Comparison of ENCODE assay signal across 20 cellular contexts in genomic region chr9:117516676-117517632, GRCh38.
DNase-seq lines count a peak whose midpoint lies in the region; ATAC-seq and TF ChIP-seq lines count a peak whose summit lies in the region.
"Had no signal": no experiment of that assay in that cellular context is flagged by ENCODE, and none has a peak within 500 bp of the region (broad histone marks: within the 10 kb centered on the region; RNA-seq: fewer than 3 reads in every experiment).

No MANE protein-coding gene starts in this region.

- peak; percentile 51 for DNase-seq in NCI-H146 (lab: John Stamatoyannopoulos, UW)
- no peak for DNase-seq in NCI-H146 treated with DMSO at 0.1 percent for 48 hours (lab: John Stamatoyannopoulos, UW; ENCODE audit: unreplicated experiment)
- DNase-seq in NCI-H2029 treated with DMSO at 0.1 percent for 48 hours (lab: John Stamatoyannopoulos, UW): peak; percentile 40
- DNase-seq in NCI-H526 treated with DMSO at 0.1 percent for 48 hours (lab: John Stamatoyannopoulos, UW): peak; percentile 40
- no peak for DNase-seq in mucosa of descending colon
- no peak for DNase-seq in activated CD4-positive, alpha-beta memory T cell treated with anti-CD3 and anti-CD28 coated beads, Interleukin-2, amount 10 ng/mL, durations not matched to agents 7 days and 5 days
- DNase-seq in epidermal melanocyte (ENCODE audit: insufficient read length, low spot score): no peak
- DNase-seq: Caco-2, GF-D8, HCEC 1CT, IMR-90, NCI-H1436, NCI-H2081 treated with DMSO at 0.1 percent for 48 hours, NCI-H524, Right ventricle myocardium superior had no signal

- ATAC-seq in mucosa of descending colon (peak; percentile 38), HG02870 (IDR thresholded peaks at IDR 0.05; ENCODE audit: unreplicated experiment) (no peak)
- ATAC-seq: GM12878, GM23338 had no signal

- CTCF ChIA-PET in activated CD4-positive, alpha-beta memory T cell treated with anti-CD3 and anti-CD28 coated beads, Interleukin-2, amount 10 ng/mL, durations not matched to agents 7 days and 5 days (lab: Charles Lee): no interaction called here

- H3K27me3 Mint-ChIP-seq in activated CD4-positive, alpha-beta memory T cell treated with anti-CD3 and anti-CD28 coated beads, Interleukin-2, amount 10 ng/mL, durations not matched to agents 7 days and 5 days: no peaks in the 10 kb centered on the region

- no peak for TF ChIP-seq CTCF in mucosa of descending colon (IDR thresholded peaks at IDR 0.05)

- intact Hi-C loops in mucosa of descending colon (cut with DNase I, micrococcal nuclease): no loop called here

- no peaks in the 10 kb centered on the region for H3K36me3 Mint-ChIP-seq in activated CD4-positive, alpha-beta memory T cell treated with anti-CD3 and anti-CD28 coated beads, Interleukin-2, amount 10 ng/mL, durations not matched to agents 7 days and 5 days (ENCODE audit: low read depth)

- H3K4me3 Mint-ChIP-seq in activated CD4-positive, alpha-beta memory T cell treated with anti-CD3 and anti-CD28 coated beads, Interleukin-2, amount 10 ng/mL, durations not matched to agents 7 days and 5 days: no peak overlapping the region
- H3K4me3 Mint-ChIP-seq: B cell, GM23338 had no signal

- H3K4me3 ChIP-seq in mucosa of descending colon: no peak overlapping the region
- H3K4me3 ChIP-seq: GM12878, GM23338, SK-N-MC had no signal

- no peaks in the 10 kb centered on the region for H3K9me3 ChIP-seq in mucosa of descending colon
- H3K9me3 ChIP-seq: Caco-2 had no signal

- no peak overlapping the region for H3K27ac Mint-ChIP-seq in activated CD4-positive, alpha-beta memory T cell treated with anti-CD3 and anti-CD28 coated beads, Interleukin-2, amount 10 ng/mL, durations not matched to agents 7 days and 5 days
- H3K27ac Mint-ChIP-seq: B cell, GM23338 had no signal

- H3K4me1 ChIP-seq in mucosa of descending colon (ENCODE audit: low read depth): no peaks in the 10 kb centered on the region
- H3K4me1 ChIP-seq: Caco-2 had no signal

- H3K36me3 ChIP-seq in mucosa of descending colon (ENCODE audit: low read depth): no peaks in the 10 kb centered on the region

- POLR2A ChIA-PET in activated CD4-positive, alpha-beta memory T cell treated with anti-CD3 and anti-CD28 coated beads, Interleukin-2, amount 10 ng/mL, durations not matched to agents 7 days and 5 days (lab: Charles Lee): no interaction called here

- H3K4me1 Mint-ChIP-seq in activated CD4-positive, alpha-beta memory T cell treated with anti-CD3 and anti-CD28 coated beads, Interleukin-2, amount 10 ng/mL, durations not matched to agents 7 days and 5 days: no peaks in the 10 kb centered on the region
- H3K4me1 Mint-ChIP-seq: B cell, GM23338 had no signal

- peaks cover 4% of the 10 kb centered on the region for H3K9me3 Mint-ChIP-seq in activated CD4-positive, alpha-beta memory T cell treated with anti-CD3 and anti-CD28 coated beads, Interleukin-2, amount 10 ng/mL, durations not matched to agents 7 days and 5 days

Comparison
In these comparisons a context has a peak if more than half of its experiments do, and no peak if none do; other contexts are left out.
1. DNase-seq: peak in NCI-H146 (single experiment), NCI-H2029 treated with DMSO at 0.1 percent for 48 hours (single experiment) and NCI-H526 treated with DMSO at 0.1 percent for 48 hours (single experiment); none in NCI-H146 treated with DMSO at 0.1 percent for 48 hours (single experiment), mucosa of descending colon (0 of 3), activated CD4-positive, alpha-beta memory T cell treated with anti-CD3 and anti-CD28 coated beads, Interleukin-2, amount 10 ng/mL, durations not matched to agents 7 days and 5 days (single experiment) and epidermal melanocyte (single experiment).